ENCODE assay signal across 12 cellular contexts in genomic region chr1:51906306-51907078, GRCh38. TPM values are rescaled to one million over a fixed set of nuclear protein-coding genes. Genes with fewer than 3 reads are reported as not detected.
DNase-seq lines count a peak whose midpoint lies in the region; ATAC-seq and TF ChIP-seq lines count a peak whose summit lies in the region.
"Had no signal": no experiment of that assay in that cellular context is flagged by ENCODE, and none has a peak within 500 bp of the region (broad histone marks: within the 10 kb centered on the region; RNA-seq: fewer than 3 reads in every experiment).

No MANE protein-coding gene starts in this region.

- H2AFZ ChIP-seq in mesenchymal stem cell (ENCODE audit: low read depth, low read length) (no peak overlapping the region), PC-9 (no peak overlapping the region), mammary epithelial cell (ENCODE audit: low read depth, low read length) (no peak overlapping the region)

- no peak overlapping the region for H2BK15ac ChIP-seq in mesenchymal stem cell (ENCODE audit: low read depth, poor library complexity, severe bottlenecking)

- no peak overlapping the region for H3K9ac ChIP-seq in mesenchymal stem cell (ENCODE audit: low read length)
- H3K9ac ChIP-seq in mammary epithelial cell (ENCODE audit: insufficient read depth, low read length): no peak overlapping the region

- no peaks in the 10 kb centered on the region for H3K27me3 ChIP-seq in mesenchymal stem cell (ENCODE audit: control insufficient read depth in 1 of 2, insufficient read depth in 1 of 2, low read length in 2 of 2)
- H3K27me3 ChIP-seq in PC-9 (ENCODE audit: insufficient read depth, low read depth): no peaks in the 10 kb centered on the region
- H3K27me3 ChIP-seq in mammary epithelial cell (ENCODE audit: insufficient read depth, low read length): no peaks in the 10 kb centered on the region

- H3K4me3 Mint-ChIP-seq in brain: no peak overlapping the region

- H3K14ac ChIP-seq in mesenchymal stem cell (ENCODE audit: low read length in 2 of 2): no peak overlapping the region

- peak overlapping the region; percentile 0 for H2AK5ac ChIP-seq in mesenchymal stem cell (ENCODE audit: low read length, severe bottlenecking)

- H3K27me3 Mint-ChIP-seq in brain: peaks cover 30% of the 10 kb centered on the region

- in situ Hi-C loops in mammary epithelial cell (cut with MboI; ENCODE audit: low sequenced_read_pairs in 2 of 2): loop anchor here in 1 of 2 donors (5.0 kb wide), 1 partner anchor 96 kb away; no protein-coding TSS in a partner anchor

- H3K4me1 Mint-ChIP-seq in brain: peaks cover 15% of the 10 kb centered on the region

- H3K4ac ChIP-seq in mesenchymal stem cell (ENCODE audit: low read depth in 1 of 2, low read length in 2 of 2): no peak overlapping the region

- H3K36me3 ChIP-seq in mesenchymal stem cell (ENCODE audit: control insufficient read depth in 1 of 2, insufficient read depth in 2 of 2, low read depth in 1 of 2, low read length in 2 of 2): no peaks in the 10 kb centered on the region
- H3K36me3 ChIP-seq in PC-9 (ENCODE audit: low read depth): no peaks in the 10 kb centered on the region
- no peaks in the 10 kb centered on the region for H3K36me3 ChIP-seq in mammary epithelial cell (ENCODE audit: insufficient read depth, low read length)

- 93% methylated on average over 2 of the region's 4 CpGs for WGBS in mesenchymal stem cell
- 100% methylated on average over 3 of the region's 4 CpGs for WGBS in mammary epithelial cell (ENCODE audit: low coverage, missing lambda C conversion rate)

- H3K4me3 ChIP-seq in mesenchymal stem cell (ENCODE audit: insufficient read depth in 1 of 2, low read depth in 1 of 2, low read length in 2 of 2) (no peak overlapping the region), PC-9 (no peak overlapping the region), mammary epithelial cell (replicated peaks in 1 of 3; ENCODE audit: insufficient read depth in 1 of 3, low read depth in 2 of 3, low read length in 3 of 3) (no peak overlapping the region)

- H3K27ac Mint-ChIP-seq in brain: peak overlapping the region in 3 of 5 experiments; percentile 43 to 50 (median 49)

- DNase-seq in COLO829 (ENCODE audit: low spot score) (peak; percentile 66), NCI-H1092 (lab: John Stamatoyannopoulos, UW) (peak; percentile 44), mesenchymal stem cell (peak; percentile 19), PC-9 (no peak), AML-193 (lab: John Stamatoyannopoulos, UW) (no peak), mammary epithelial cell (no peak)
- DNase-seq: activated naive CD4-positive, alpha-beta T cell; GDM1; H7 had no signal

- H3K4me1 ChIP-seq in mesenchymal stem cell (ENCODE audit: control insufficient read depth, insufficient read depth, low read depth, low read length) (peaks cover 8% of the 10 kb centered on the region), PC-9 (replicated peaks; ENCODE audit: insufficient read depth) (no peaks in the 10 kb centered on the region), mammary epithelial cell (ENCODE audit: insufficient read depth, low read length) (no peaks in the 10 kb centered on the region)

- no peak overlapping the region for H2BK12ac ChIP-seq in mesenchymal stem cell (ENCODE audit: low read length in 2 of 2)

- H4K91ac ChIP-seq in mesenchymal stem cell (ENCODE audit: low read length): no peak overlapping the region

- POLR2A ChIA-PET in PC-9 (lab: Charles Lee; ENCODE audit: unreplicated experiment): no interaction called here

- no peak overlapping the region for H3K18ac ChIP-seq in mesenchymal stem cell (ENCODE audit: low read depth in 1 of 2, low read length in 2 of 2)

- H3K9me3 ChIP-seq in mesenchymal stem cell (ENCODE audit: control insufficient read depth, low read length): no peaks in the 10 kb centered on the region
- H3K9me3 ChIP-seq in PC-9 (ENCODE audit: insufficient read depth, low read depth): no peaks in the 10 kb centered on the region
- H3K9me3 ChIP-seq in mammary epithelial cell (replicated peaks; ENCODE audit: insufficient read depth, low read length): no peaks in the 10 kb centered on the region

- no peaks in the 10 kb centered on the region for H3F3A ChIP-seq in PC-9 (ENCODE audit: insufficient read depth, low read depth)

- intact Hi-C loops in PC-9 (cut with micrococcal nuclease; ENCODE audit: unreplicated experiment) (no loop called here), mammary epithelial cell (cut with micrococcal nuclease) (no loop called here)

- CTCF ChIA-PET in PC-9 (lab: Charles Lee): no interaction called here
- CTCF ChIA-PET in mammary epithelial cell (lab: Charles Lee; ENCODE audit: low non-redundant PET): no interaction called here

- no peaks in the 10 kb centered on the region for H3K79me1 ChIP-seq in mesenchymal stem cell (replicated peaks; ENCODE audit: low read length, poor library complexity, severe bottlenecking)

- no TSS peak for BruUV-seq in PC-9 (replicated peaks; lab: Mats Ljungman, UMichigan)
- no TSS peak for BruUV-seq in mammary epithelial cell (replicated peaks; lab: Mats Ljungman, UMichigan)

- H3K9me2 ChIP-seq in PC-9 (ENCODE audit: insufficient read depth): no peaks in the 10 kb centered on the region

- H2BK120ac ChIP-seq in mesenchymal stem cell (ENCODE audit: low read depth, low read length): no peak overlapping the region

- no peak overlapping the region for H3K23ac ChIP-seq in mesenchymal stem cell (ENCODE audit: low read length in 2 of 2)

- TF ChIP-seq CTCF in brain (conservative IDR thresholded peaks at IDR 0.05) (no peak), PC-9 (conservative IDR thresholded peaks at IDR 0.05) (no peak), mammary epithelial cell (conservative IDR thresholded peaks at IDR 0.05 in 1 of 2, IDR thresholded peaks at IDR 0.05 in 1 of 2; ENCODE audit: extremely low read depth in 1 of 2, insufficient read depth in 1 of 2, low read depth in 1 of 2, low read length in 2 of 2) (no peak)

- peaks cover 0 to 2% (median 0%) of the 10 kb centered on the region in 5 experiments for H3K9me3 Mint-ChIP-seq in brain

- H3K36me3 Mint-ChIP-seq in brain: no peaks in the 10 kb centered on the region

- H3K79me2 ChIP-seq in PC-9 (ENCODE audit: low read depth) (no peaks in the 10 kb centered on the region), mammary epithelial cell (ENCODE audit: insufficient read depth, low read length) (no peaks in the 10 kb centered on the region)

- H4K8ac ChIP-seq in mesenchymal stem cell (ENCODE audit: low read length): no peak overlapping the region

- dilution Hi-C loops in mammary epithelial cell (cut with HindIII; ENCODE audit: low sequenced_read_pairs): no loop called here

- ATAC-seq in HG02885 (IDR thresholded peaks at IDR 0.05; ENCODE audit: poor library complexity, unreplicated experiment): no peak

- H3K27ac ChIP-seq in mesenchymal stem cell (ENCODE audit: low read length, poor library complexity, severe bottlenecking): peak overlapping the region; percentile 83
- H3K27ac ChIP-seq in PC-9: no peak overlapping the region
- H3K27ac ChIP-seq in mammary epithelial cell (ENCODE audit: insufficient read depth, low read depth, low read length): no peak overlapping the region
- H3K27ac ChIP-seq: WERI-Rb-1 had no signal

- H2BK5ac ChIP-seq in mesenchymal stem cell (ENCODE audit: low read depth, low read length, poor library complexity, severe bottlenecking): peak overlapping the region; percentile 11

- H3K4me2 ChIP-seq in mesenchymal stem cell (ENCODE audit: low read length, poor library complexity, severe bottlenecking) (no peak overlapping the region), PC-9 (no peak overlapping the region; the same call in 1 of the 2 replicates), mammary epithelial cell (ENCODE audit: insufficient read depth, low read depth, low read length) (no peak overlapping the region)

- H4K20me1 ChIP-seq in PC-9 (ENCODE audit: insufficient read depth) (no peaks in the 10 kb centered on the region), mammary epithelial cell (ENCODE audit: insufficient read depth, low read length) (no peaks in the 10 kb centered on the region)

RNA-seq across cellular contexts. Expression of gene NRDC, which starts 28.0 kb away (rescaled TPM):
- polyA plus RNA-seq in brain (ENCODE audit: insufficient read depth, low read depth, low replicate concordance) (110 TPM), mammary epithelial cell (68.0 TPM)
- 102 TPM for polyA plus RNA-seq in mesenchymal stem cell (2013, experiment 1 of 2)
- polyA plus RNA-seq in mesenchymal stem cell (2013, experiment 2 of 2): 96.9 TPM
- total RNA-seq in PC-9 (2021) (217 and 219 TPM in 2 replicates), mammary epithelial cell (100 to 1,000 TPM in 1 of 2 donors, 10 to 100 TPM in 1; 61.7 to 154 TPM)
- polyA minus RNA-seq in mammary epithelial cell: 290 TPM

Comparison
In these comparisons a context has a peak if more than half of its experiments do, and no peak if none do; other contexts are left out.
1. DNase-seq: peak in COLO829 (single experiment), NCI-H1092 (single experiment) and mesenchymal stem cell (single experiment); none in PC-9 (0 of 2), AML-193 (0 of 2) and mammary epithelial cell (single experiment).